Comparison of ENCODE assay signal across 7 cellular contexts in the genomic region with DNA sequence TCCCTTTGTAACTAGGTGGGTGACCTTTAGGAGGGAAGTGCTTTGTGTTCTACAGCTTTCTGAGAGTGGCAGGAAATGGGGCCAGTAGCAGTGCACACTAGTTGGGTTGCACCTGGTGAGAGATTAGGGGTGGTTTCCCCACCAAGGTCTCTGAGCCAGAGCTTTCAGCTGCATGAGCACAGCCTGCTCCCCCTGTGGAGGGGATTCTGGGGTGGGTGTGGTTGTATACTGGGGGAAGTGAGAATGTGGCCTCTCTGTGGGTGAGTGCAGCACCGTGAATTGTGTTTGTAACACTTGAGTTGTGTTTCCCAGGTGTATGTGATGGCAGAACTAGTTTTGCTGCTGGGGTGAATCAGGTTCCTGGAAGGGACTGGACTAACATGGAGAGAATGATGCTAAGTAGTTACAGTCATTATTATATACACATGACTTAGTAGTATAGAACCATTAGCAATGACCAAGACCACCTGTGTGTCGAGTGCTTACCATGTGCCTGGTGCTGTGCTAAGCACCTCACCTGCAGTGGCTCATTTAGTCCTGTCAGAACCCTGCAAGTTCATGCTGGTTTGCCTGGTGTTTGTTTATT. TPM values are rescaled to one million over a fixed set of nuclear protein-coding genes. Genes with fewer than 3 reads are reported as not detected.
A peak's percentile ranks its signal among the peaks of the same experiment; 100 is the strongest.
DNase-seq lines count a peak whose midpoint lies in the region; ATAC-seq and TF ChIP-seq lines count a peak whose summit lies in the region.

No MANE protein-coding gene starts in this region.

- POLR2A ChIA-PET in activated naive CD8-positive, alpha-beta T cell treated with anti-CD3 and anti-CD28 coated beads, Interleukin-2, amount 10 ng/mL, durations not matched to agents 7 days and 5 days (lab: Charles Lee): interaction anchor here (0.6 to 3.1 kb wide), 12 partner anchors 12 to 343 kb away, joined by 3 to 14 read pairs (median 4); a partner anchor contains a TSS

- H3K4me1 Mint-ChIP-seq in activated naive CD8-positive, alpha-beta T cell treated with anti-CD3 and anti-CD28 coated beads, Interleukin-2, amount 10 ng/mL, durations not matched to agents 7 days and 5 days: peaks cover 36% of the 10 kb centered on the region

- peaks cover 9% of the 10 kb centered on the region for H3K79me1 ChIP-seq in mesendoderm (ENCODE audit: low read length)

- H3K4me1 ChIP-seq in mesendoderm (ENCODE audit: control insufficient read depth, low read depth, low read length): peaks cover 28% of the 10 kb centered on the region
- H3K4me1 ChIP-seq in upper lobe of left lung: peaks cover 36 to 50% (median 40%) of the 10 kb centered on the region in 4 donors

- no peaks in the 10 kb centered on the region for H3K9me3 ChIP-seq in upper lobe of left lung

- H3K79me2 ChIP-seq in mesendoderm (ENCODE audit: control insufficient read depth, insufficient read depth, low read length): no peaks in the 10 kb centered on the region

- no peak overlapping the region for H2BK15ac ChIP-seq in mesendoderm (replicated peaks; ENCODE audit: low read depth)

- H3K4ac ChIP-seq in mesendoderm (ENCODE audit: low read depth, low read length): peak overlapping the region; percentile 62

- no peak overlapping the region for H2AK5ac ChIP-seq in mesendoderm (ENCODE audit: low read length)

- peak overlapping the region; percentile 68 for H3K4me3 Mint-ChIP-seq in activated naive CD8-positive, alpha-beta T cell treated with anti-CD3 and anti-CD28 coated beads, Interleukin-2, amount 10 ng/mL, durations not matched to agents 7 days and 5 days

- H3K56ac ChIP-seq in mesendoderm (ENCODE audit: low read length): peak overlapping the region; percentile 71

- no peak for TF ChIP-seq CTCF in upper lobe of left lung (IDR thresholded peaks at IDR 0.05)

- H3K23ac ChIP-seq in mesendoderm (ENCODE audit: low read length): no peak overlapping the region

- DNase-seq in NK-92 treated with Interleukin-12 subunit alpha and Interleukin-12 subunit beta, amount 100 ng/mL, for 24 hours (lab: John Stamatoyannopoulos, UW): peak; percentile 62
- DNase-seq in activated naive CD8-positive, alpha-beta T cell treated with anti-CD3 and anti-CD28 coated beads, Interleukin-2, amount 10 ng/mL, durations not matched to agents 7 days and 5 days: peak; percentile 65
- DNase-seq in mesendoderm (no peak), upper lobe of left lung (peak in 1 of 2 donors; percentile 77), NCI-H2227 treated with DMSO at 0.1 percent for 48 hours (lab: John Stamatoyannopoulos, UW) (no peak)

- no peak overlapping the region for H4K5ac ChIP-seq in mesendoderm (ENCODE audit: low read length)

- H3K4me3 ChIP-seq in mesendoderm (ENCODE audit: low read length): no peak overlapping the region
- peak overlapping the region in 1 of 4 donors; percentile 47 for H3K4me3 ChIP-seq in upper lobe of left lung

- H3K9me3 Mint-ChIP-seq in activated naive CD8-positive, alpha-beta T cell treated with anti-CD3 and anti-CD28 coated beads, Interleukin-2, amount 10 ng/mL, durations not matched to agents 7 days and 5 days: no peaks in the 10 kb centered on the region

- peak overlapping the region; percentile 90 for H3K27ac Mint-ChIP-seq in activated naive CD8-positive, alpha-beta T cell treated with anti-CD3 and anti-CD28 coated beads, Interleukin-2, amount 10 ng/mL, durations not matched to agents 7 days and 5 days

- ATAC-seq in GM18868 (IDR thresholded peaks at IDR 0.05; ENCODE audit: unreplicated experiment) (peak; percentile 83), HG02571 (IDR thresholded peaks at IDR 0.05; ENCODE audit: unreplicated experiment) (peak; percentile 61), upper lobe of left lung (ENCODE audit: low FRiP score in 2 of 2) (no peak)
- ATAC-seq in activated naive CD8-positive, alpha-beta T cell treated with anti-CD3 and anti-CD28 coated beads, Interleukin-2, amount 10 ng/mL, durations not matched to agents 7 days and 5 days (ENCODE audit: low read depth): peak; percentile 80

- H3K9ac ChIP-seq in mesendoderm (ENCODE audit: low read length): peak overlapping the region; percentile 77

- H3K36me3 ChIP-seq in mesendoderm (ENCODE audit: control insufficient read depth, insufficient read depth, low read length) (no peaks in the 10 kb centered on the region), upper lobe of left lung (no peaks in the 10 kb centered on the region)

- peaks cover 7% of the 10 kb centered on the region for H3K36me3 Mint-ChIP-seq in activated naive CD8-positive, alpha-beta T cell treated with anti-CD3 and anti-CD28 coated beads, Interleukin-2, amount 10 ng/mL, durations not matched to agents 7 days and 5 days

- H3K27ac ChIP-seq in mesendoderm (ENCODE audit: low read depth, low read length): no peak overlapping the region
- peak overlapping the region; percentile 66 to 81 (median 79) for H3K27ac ChIP-seq in upper lobe of left lung

- H2BK5ac ChIP-seq in mesendoderm (ENCODE audit: low read length): no peak overlapping the region

- H3K27me3 ChIP-seq in mesendoderm (ENCODE audit: insufficient read depth, low read length, poor library complexity): no peaks in the 10 kb centered on the region
- no peaks in the 10 kb centered on the region for H3K27me3 ChIP-seq in upper lobe of left lung

- TF ChIP-seq EP300 in upper lobe of left lung (IDR thresholded peaks at IDR 0.05): no peak

- peak overlapping the region; percentile 45 for H3K18ac ChIP-seq in mesendoderm (ENCODE audit: low read length)

- no peak for TF ChIP-seq POLR2A in upper lobe of left lung (IDR thresholded peaks at IDR 0.05)

- no peak overlapping the region for H4K8ac ChIP-seq in mesendoderm (ENCODE audit: low read depth, low read length)

- no CpG with 5 or more reads among the region's 2 CpGs for WGBS in mesendoderm (ENCODE audit: extremely low coverage, insufficient coverage, low lambda C conversion rate)
- WGBS in upper lobe of left lung, 2 donors: 42 to 71% methylated on average over 1 to 2 of the region's 2 CpGs

- no peak overlapping the region for H2BK120ac ChIP-seq in mesendoderm (ENCODE audit: low read depth, low read length)

- H3K4me2 ChIP-seq in mesendoderm (ENCODE audit: low read length): no peak overlapping the region

- no peaks in the 10 kb centered on the region for H3K27me3 Mint-ChIP-seq in activated naive CD8-positive, alpha-beta T cell treated with anti-CD3 and anti-CD28 coated beads, Interleukin-2, amount 10 ng/mL, durations not matched to agents 7 days and 5 days

RNA-seq across cellular contexts. Expression of a gene that starts 11.8 kb away (rescaled TPM):
- total RNA-seq in activated naive CD8-positive, alpha-beta T cell treated with anti-CD3 and anti-CD28 coated beads, Interleukin-2, amount 10 ng/mL, durations not matched to agents 7 days and 5 days: 1 to 10 TPM; 3.5 to 4.6 TPM
- 90.1 TPM for polyA plus RNA-seq in mesendoderm (2013, experiment 1 of 2)
- polyA plus RNA-seq in mesendoderm (2013, experiment 2 of 2): 88.3 TPM
- 10 to 100 TPM; 25.7 to 39.5 (median 33.0) TPM for total RNA-seq in upper lobe of left lung

Comparison
In these comparisons a context has a peak if more than half of its experiments do, and no peak if none do; other contexts are left out.
1. ATAC-seq: peak in GM18868 (single experiment), HG02571 (single experiment) and activated naive CD8-positive, alpha-beta T cell treated with anti-CD3 and anti-CD28 coated beads, Interleukin-2, amount 10 ng/mL, durations not matched to agents 7 days and 5 days (single experiment); none in upper lobe of left lung (0 of 2).
2. DNase-seq: peak in NK-92 treated with Interleukin-12 subunit alpha and Interleukin-12 subunit beta, amount 100 ng/mL, for 24 hours (single experiment) and activated naive CD8-positive, alpha-beta T cell treated with anti-CD3 and anti-CD28 coated beads, Interleukin-2, amount 10 ng/mL, durations not matched to agents 7 days and 5 days (single experiment); none in mesendoderm (single experiment) and NCI-H2227 treated with DMSO at 0.1 percent for 48 hours (single experiment).
3. RNA of a gene that starts 11.8 kb away (total RNA-seq): 25.7 to 39.5 TPM in upper lobe of left lung; 3.5 to 4.6 TPM in activated naive CD8-positive, alpha-beta T cell treated with anti-CD3 and anti-CD28 coated beads, Interleukin-2, amount 10 ng/mL, durations not matched to agents 7 days and 5 days; every median in the first group is over 4 times any median in the second.